Comparison of ENCODE assay signal across 8 cellular contexts in genomic region chr9:33289936-33290246, GRCh38. TPM values are rescaled to one million over a fixed set of nuclear protein-coding genes. Genes with fewer than 3 reads are reported as not detected.
A peak's percentile ranks its signal among the peaks of the same experiment; 100 is the strongest.
DNase-seq lines count a peak whose midpoint lies in the region; ATAC-seq and TF ChIP-seq lines count a peak whose summit lies in the region.

No MANE protein-coding gene starts in this region.

- H3K4me3 Mint-ChIP-seq in natural killer cell, result peak overlapping the region; percentile 99

- no peak for DNase-seq in Jurkat, Clone E6-1 (ENCODE audit: low read depth, low spot score)
- DNase-seq in dorsolateral prefrontal cortex (no peak), natural killer cell (no peak), kidney glomerular epithelial cell (lab: John Stamatoyannopoulos, UW) (no peak), NCI-H2196 (lab: John Stamatoyannopoulos, UW; ENCODE audit: unreplicated experiment) (no peak), superior temporal gyrus (ENCODE audit: extremely low spot score) (no peak)

- peak overlapping the region; percentile 73 to 100 (median 98) for H3K27ac ChIP-seq in dorsolateral prefrontal cortex

- H3K27ac Mint-ChIP-seq in natural killer cell, result peak overlapping the region; percentile 100

- no peaks in the 10 kb centered on the region for H3K27me3 ChIP-seq in dorsolateral prefrontal cortex

- ATAC-seq in natural killer cell (no peak), esophagus mucosa (no peak)

- H3K27me3 Mint-ChIP-seq in natural killer cell (ENCODE audit: low read depth in 2 of 2), result peaks cover 0 to 3% of the 10 kb centered on the region in 2 donors

- H3K9me3 Mint-ChIP-seq in natural killer cell, result no peaks in the 10 kb centered on the region

- peak in 1 of 56 donors; percentile 12 for TF ChIP-seq CTCF in dorsolateral prefrontal cortex (IDR thresholded peaks at IDR 0.05 in 54 of 56, conservative IDR thresholded peaks at IDR 0.05 in 2 of 56; ENCODE audit: low read depth in 1 of 56, partially characterized antibody in 56 of 56)
- TF ChIP-seq CTCF in natural killer cell (IDR thresholded peaks at IDR 0.05), result no peak

- peak overlapping the region; percentile 75 for H3K4me3 ChIP-seq in GM08714 (ENCODE audit: low read length)
- peak overlapping the region; percentile 99 for H3K4me3 ChIP-seq in Jurkat, Clone E6-1 (ENCODE audit: low read length)
- peak overlapping the region; percentile 70 to 100 (median 95) for H3K4me3 ChIP-seq in dorsolateral prefrontal cortex

- peaks cover 7% of the 10 kb centered on the region for H3K36me3 Mint-ChIP-seq in natural killer cell

- intact Hi-C loops in dorsolateral prefrontal cortex (cut with DNase I), result loop anchor here (1.0 to 10.0 kb wide), 3 partner anchors 26 to 182 kb away; partner anchors contain the start of genes BAG1 (in 1 of the 2) and NOL6 (in 1 of the 2)
- intact Hi-C loops in natural killer cell (cut with micrococcal nuclease), result loop anchor here (1.0 to 10.0 kb wide), 2 partner anchors 26 to 735 kb away; partner anchors contain the start of genes BAG1, SMIM27 and TOPORS

- peaks cover 40 to 41% of the 10 kb centered on the region in 2 donors for H3K4me1 Mint-ChIP-seq in natural killer cell

RNA-seq across cellular contexts. Expression of gene NFX1, which starts 0.4 kb away (rescaled TPM):
- polyA plus RNA-seq in Jurkat, Clone E6-1 (2012; ENCODE audit: insufficient read depth, insufficient read length), result 27.6 TPM
- total RNA-seq in dorsolateral prefrontal cortex (10 to 100 TPM; 33.6 to 54.0 (median 43.9) TPM), natural killer cell (10 to 100 TPM; 33.0 to 38.8 (median 38.5) TPM), esophagus mucosa (26.6 TPM)

RNA-seq across cellular contexts. Expression of gene CHMP5, which starts 25.0 kb away (rescaled TPM):
- 92.7 TPM for polyA plus RNA-seq in Jurkat, Clone E6-1 (2012; ENCODE audit: insufficient read depth, insufficient read length)
- total RNA-seq in dorsolateral prefrontal cortex (10 to 100 TPM; 41.0 to 98.2 (median 72.4) TPM), natural killer cell (10 to 100 TPM; 21.3 to 24.5 (median 24.0) TPM), esophagus mucosa (46.6 TPM)

RNA-seq across cellular contexts. Expression of gene BAG1, which starts 25.4 kb away (rescaled TPM):
- 91.6 TPM for polyA plus RNA-seq in Jurkat, Clone E6-1 (2012; ENCODE audit: insufficient read depth, insufficient read length)
- total RNA-seq in dorsolateral prefrontal cortex (100 to 1,000 TPM in 9 of 120 experiments, 10 to 100 TPM in 111; 49.1 to 127 (median 80.7) TPM), natural killer cell (100 to 1,000 TPM in 1 of 3 donors, 10 to 100 TPM in 2; 83.4 to 102 (median 93.4) TPM), esophagus mucosa (95.3 TPM)

RNA-seq across cellular contexts. Expression of gene SPINK4, which starts 49.9 kb away (rescaled TPM):
- not detected for polyA plus RNA-seq in Jurkat, Clone E6-1 (2012; ENCODE audit: insufficient read depth, insufficient read length)
- total RNA-seq in dorsolateral prefrontal cortex, result not detected
- total RNA-seq in natural killer cell, result not detected
- not detected for total RNA-seq in esophagus mucosa
